10 cellular contexts compared by ENCODE assay signal in the genomic region with DNA sequence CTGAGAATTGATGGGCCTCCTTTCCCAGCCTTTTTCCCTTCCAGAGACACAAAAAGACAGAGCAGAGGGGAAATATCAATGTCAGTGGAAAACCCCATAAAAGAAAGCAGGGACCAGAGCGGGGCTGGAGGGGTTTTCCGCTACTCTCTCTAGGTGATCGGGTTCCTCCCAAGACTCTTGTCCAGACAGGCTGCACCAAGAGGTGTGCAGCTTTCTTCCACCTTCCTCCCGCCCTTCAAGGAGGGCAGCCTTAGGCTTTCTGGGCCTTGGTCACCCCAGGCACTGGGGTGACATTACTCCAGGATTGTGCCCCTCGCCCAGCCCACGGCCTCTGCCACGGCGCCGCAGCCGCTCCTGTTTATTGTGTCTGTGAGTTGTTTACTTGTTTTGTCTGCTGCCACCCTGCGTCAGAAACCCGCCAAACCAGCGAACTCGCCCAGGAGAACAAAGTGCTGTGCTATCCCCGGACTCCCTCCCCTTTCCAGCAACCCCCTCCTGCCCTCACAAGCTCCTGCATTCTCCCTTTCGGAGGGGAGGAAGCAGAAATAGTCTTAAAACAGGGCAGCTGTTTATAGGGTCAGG. TPM values are rescaled to one million over a fixed set of nuclear protein-coding genes. Genes with fewer than 3 reads are reported as not detected.
DNase-seq lines count a peak whose midpoint lies in the region; ATAC-seq and TF ChIP-seq lines count a peak whose summit lies in the region.
"Had no signal": no experiment of that assay in that cellular context is flagged by ENCODE, and none has a peak within 500 bp of the region (broad histone marks: within the 10 kb centered on the region; RNA-seq: fewer than 3 reads in every experiment).

No MANE protein-coding gene starts in this region.

- H3K9ac ChIP-seq in Loucy (ENCODE audit: low read depth, low read length, poor library complexity, severe bottlenecking): peak overlapping the region; percentile 99

- H3K27ac Mint-ChIP-seq in MCF 10A (ENCODE audit: low read depth, unreplicated experiment) (peak overlapping the region; percentile 89), neural crest cell (ENCODE audit: unreplicated experiment) (no peak overlapping the region)
- H3K27ac Mint-ChIP-seq: activated T-cell treated with anti-CD3 and anti-CD28 coated beads, Interleukin-2, amount 50 U/mL, for 72 hours had no signal

- no peaks in the 10 kb centered on the region for H3K27me3 Mint-ChIP-seq in MCF 10A (ENCODE audit: insufficient read depth, unreplicated experiment)
- H3K27me3 Mint-ChIP-seq in neural crest cell (ENCODE audit: low read depth): peaks cover 98% of the 10 kb centered on the region

- H3K36me3 ChIP-seq in Loucy (ENCODE audit: insufficient read depth, low read length): no peaks in the 10 kb centered on the region

- H2AFZ ChIP-seq in Loucy (ENCODE audit: low read length): no peak overlapping the region

- peaks cover 18% of the 10 kb centered on the region for H3K4me1 Mint-ChIP-seq in MCF 10A (ENCODE audit: insufficient read depth, unreplicated experiment)
- H3K4me1 Mint-ChIP-seq in neural crest cell: peaks cover 18% of the 10 kb centered on the region

- DNase-seq in GM10266 (ENCODE audit: extremely low spot score) (no peak), MCF 10A (ENCODE audit: unreplicated experiment) (no peak), neural crest cell (ENCODE audit: low read depth, low spot score) (no peak), putamen (ENCODE audit: low spot score) (no peak), DMS 273 treated with DMSO at 0.1 percent for 48 hours (lab: John Stamatoyannopoulos, UW) (no peak)
- DNase-seq in stimulated activated CD4-positive, alpha-beta T cell treated with anti-CD3 and anti-CD28 coated beads, Interleukin-4, amount 100 ng/mL, for 24 hours: no peak
- DNase-seq: activated T-cell treated with anti-CD3 and anti-CD28 coated beads, Interleukin-2, amount 50 U/mL, for 72 hours; NCI-H146 had no signal

- H3K4me1 ChIP-seq in Loucy (ENCODE audit: insufficient read depth, low read length, poor library complexity, severe bottlenecking): peaks cover 65% of the 10 kb centered on the region

- BruUV-seq in MCF 10A (replicated peaks; lab: Mats Ljungman, UMichigan): no TSS peak

- ATAC-seq in GM19351 (IDR thresholded peaks at IDR 0.05; ENCODE audit: unreplicated experiment): no peak
- ATAC-seq: activated T-cell treated with anti-CD3 and anti-CD28 coated beads, Interleukin-2, amount 50 U/mL, for 72 hours had no signal

- peaks cover 10% of the 10 kb centered on the region for H3F3A ChIP-seq in Loucy (ENCODE audit: low read depth)

- CTCF ChIA-PET in MCF 10A (lab: Yijun Ruan, JAX): interaction anchor here (0.6 to 5.6 kb wide), 8 partner anchors 11 to 190 kb away, joined by 3 to 40 read pairs (median 8); partner anchors contain the start of genes HOXC5 and HOXC8

- TF ChIP-seq CTCF in GM10266 (IDR thresholded peaks at IDR 0.05; ENCODE audit: control insufficient read depth, insufficient read depth, low read depth, missing control alignments): peak; percentile 52
- no peak for TF ChIP-seq CTCF in Loucy (conservative IDR thresholded peaks at IDR 0.05; ENCODE audit: low read length)
- peak; percentile 22 for TF ChIP-seq CTCF in MCF 10A (IDR thresholded peaks at IDR 0.05; ENCODE audit: unreplicated experiment)
- no peak for TF ChIP-seq CTCF in neural crest cell (conservative IDR thresholded peaks at IDR 0.05)

- H3K4me3 Mint-ChIP-seq in MCF 10A (ENCODE audit: unreplicated experiment): peak overlapping the region; percentile 98
- H3K4me3 Mint-ChIP-seq in neural crest cell: peak overlapping the region; percentile 84

- intact Hi-C loops in MCF 10A (cut with micrococcal nuclease): loop anchor here (1.0 kb wide), 1 partner anchor 15 kb away; no protein-coding TSS in a partner anchor

- H3K4me3 ChIP-seq in Loucy (ENCODE audit: low read length, poor library complexity, severe bottlenecking): peak overlapping the region; percentile 95

- H3K79me2 ChIP-seq in Loucy (ENCODE audit: insufficient read depth, low read length): peaks cover 86% of the 10 kb centered on the region

- H3K27me3 ChIP-seq in Loucy (ENCODE audit: insufficient read depth, low read length, poor library complexity, severe bottlenecking): no peaks in the 10 kb centered on the region

- H3K9me3 Mint-ChIP-seq in MCF 10A (ENCODE audit: unreplicated experiment) (no peaks in the 10 kb centered on the region), neural crest cell (no peaks in the 10 kb centered on the region)
- H3K9me3 Mint-ChIP-seq: activated T-cell treated with anti-CD3 and anti-CD28 coated beads, Interleukin-2, amount 50 U/mL, for 72 hours had no signal

- H3K36me3 Mint-ChIP-seq in MCF 10A (ENCODE audit: insufficient read depth, unreplicated experiment) (no peaks in the 10 kb centered on the region), neural crest cell (ENCODE audit: low read depth) (no peaks in the 10 kb centered on the region)

- POLR2A ChIA-PET in MCF 10A (lab: Yijun Ruan, JAX): interaction anchor here (0.7 to 3.1 kb wide), 9 partner anchors 8 to 171 kb away, joined by 3 to 16 read pairs (median 5); partner anchors contain the start of genes HOXC5, HOXC8, HOXC9 and SMUG1

- H3K4me2 ChIP-seq in Loucy (ENCODE audit: low read depth, low read length, poor library complexity, severe bottlenecking): peak overlapping the region; percentile 85

- H3K9me3 ChIP-seq in Loucy (ENCODE audit: insufficient read depth, low read depth, low read length): no peaks in the 10 kb centered on the region

- H4K20me1 ChIP-seq in Loucy (ENCODE audit: insufficient read depth, low read length, poor library complexity, severe bottlenecking): peaks cover 71% of the 10 kb centered on the region

- H3K9me2 ChIP-seq in Loucy (replicated peaks; ENCODE audit: low read depth, low read length): no peaks in the 10 kb centered on the region

RNA-seq across cellular contexts. Expression of gene HOXC6, which starts 6.7 kb away (rescaled TPM):
- total RNA-seq in MCF 10A (2022) (7.1 and 11.5 TPM in 2 replicates), neural crest cell (10.7 and 11.0 TPM in 2 replicates)
- total RNA-seq: activated T-cell treated with anti-CD3 and anti-CD28 coated beads, Interleukin-2, amount 50 U/mL, for 72 hours had no signal

RNA-seq across cellular contexts. Expression of gene HOXC5, which starts 11.3 kb away (rescaled TPM):
- total RNA-seq in MCF 10A (2022) (0.74 TPM in 1 of 2 replicates, not detected in the other), neural crest cell (3.5 and 3.8 TPM in 2 replicates)
- total RNA-seq: activated T-cell treated with anti-CD3 and anti-CD28 coated beads, Interleukin-2, amount 50 U/mL, for 72 hours had no signal

RNA-seq across cellular contexts. Expression of gene HOXC8, which starts 12.7 kb away (rescaled TPM):
- total RNA-seq in MCF 10A (2022) (6.0 and 6.9 TPM in 2 replicates), neural crest cell (4.5 and 4.8 TPM in 2 replicates)
- total RNA-seq: activated T-cell treated with anti-CD3 and anti-CD28 coated beads, Interleukin-2, amount 50 U/mL, for 72 hours had no signal

RNA-seq across cellular contexts. Expression of gene HOXC9, which starts 21.6 kb away (rescaled TPM):
- 5.2 and 6.0 TPM in 2 replicates for total RNA-seq in MCF 10A (2022)
- 5.6 and 6.3 TPM in 2 replicates for total RNA-seq in neural crest cell
- total RNA-seq: activated T-cell treated with anti-CD3 and anti-CD28 coated beads, Interleukin-2, amount 50 U/mL, for 72 hours had no signal

RNA-seq across cellular contexts. Expression of gene HOXC4, which starts 32.1 kb away (rescaled TPM):
- total RNA-seq in MCF 10A (2022) (1.7 and 1.8 TPM in 2 replicates), neural crest cell (5.6 and 8.3 TPM in 2 replicates)

Comparison
In these comparisons a context has a peak if more than half of its experiments do, and no peak if none do; other contexts are left out.
1. CTCF ChIP-seq: peak in GM10266 (single experiment) and MCF 10A (single experiment); none in Loucy (single experiment) and neural crest cell (single experiment).